ENCODE assay signal across 9 cellular contexts in genomic region chr20:29873946-29874345, GRCh38.
DNase-seq lines count a peak whose midpoint lies in the region; ATAC-seq and TF ChIP-seq lines count a peak whose summit lies in the region.
"Had no signal": no experiment of that assay in that cellular context is flagged by ENCODE, and none has a peak within 500 bp of the region (broad histone marks: within the 10 kb centered on the region; RNA-seq: fewer than 3 reads in every experiment).

No MANE protein-coding gene starts in this region.

- H3K36me3 ChIP-seq in transverse colon, result no peaks in the 10 kb centered on the region

- H3K4me3 Mint-ChIP-seq in activated naive CD4-positive, alpha-beta T cell treated with anti-CD3 and anti-CD28 coated beads for 36 hours, result no peak overlapping the region
- H3K4me3 Mint-ChIP-seq in immature natural killer cell, result no peak overlapping the region
- H3K4me3 Mint-ChIP-seq: dendritic cell treated with granulocyte-macrophage colony-stimulating factor and Interleukin-4, amounts not matched to agents 40 ng/mL and 50 ng/mL, for 4 days had no signal

- no peak overlapping the region for H3K27ac ChIP-seq in transverse colon

- peaks cover 0 to 13% of the 10 kb centered on the region in 2 donors for H3K9me3 ChIP-seq in transverse colon

- no peak for ATAC-seq in HG03432 (IDR thresholded peaks at IDR 0.05; ENCODE audit: unreplicated experiment)

- no peak for TF ChIP-seq POLR2A in transverse colon (IDR thresholded peaks at IDR 0.05)

- no peaks in the 10 kb centered on the region for H3K4me1 Mint-ChIP-seq in activated naive CD4-positive, alpha-beta T cell treated with anti-CD3 and anti-CD28 coated beads for 36 hours (ENCODE audit: low read depth)
- H3K4me1 Mint-ChIP-seq in immature natural killer cell, result peaks cover 0 to 1% of the 10 kb centered on the region in 2 donors

- intact Hi-C loops in activated naive CD4-positive, alpha-beta T cell treated with anti-CD3 and anti-CD28 coated beads for 36 hours (cut with micrococcal nuclease), result no loop called here
- intact Hi-C loops in transverse colon (cut with DNase I; ENCODE audit: low total_unique reads), result no loop called here

- H3K4me1 ChIP-seq in transverse colon, result no peaks in the 10 kb centered on the region

- no peak for TF ChIP-seq EP300 in transverse colon (IDR thresholded peaks at IDR 0.05; ENCODE audit: low read depth)

- no peak for TF ChIP-seq CTCF in transverse colon (IDR thresholded peaks at IDR 0.05)

- CTCF ChIA-PET in activated naive CD4-positive, alpha-beta T cell treated with anti-CD3 and anti-CD28 coated beads for 36 hours (lab: Charles Lee), result no interaction called here

- 65 to 85% methylated on average over 12 to 28 of the region's 28 CpGs for WGBS in transverse colon (ENCODE audit: low coverage in 1 of 2), 2 donors

- peaks cover 11% of the 10 kb centered on the region for H3K36me3 Mint-ChIP-seq in activated naive CD4-positive, alpha-beta T cell treated with anti-CD3 and anti-CD28 coated beads for 36 hours (ENCODE audit: low read depth)
- H3K36me3 Mint-ChIP-seq in immature natural killer cell, result peaks cover 7 to 9% (median 9%) of the 10 kb centered on the region in 3 donors

- H3K27ac Mint-ChIP-seq in activated naive CD4-positive, alpha-beta T cell treated with anti-CD3 and anti-CD28 coated beads for 36 hours, result no peak overlapping the region
- no peak overlapping the region for H3K27ac Mint-ChIP-seq in immature natural killer cell
- H3K27ac Mint-ChIP-seq: dendritic cell treated with granulocyte-macrophage colony-stimulating factor and Interleukin-4, amounts not matched to agents 40 ng/mL and 50 ng/mL, for 4 days had no signal

- peaks cover 21% of the 10 kb centered on the region for H3K9me3 Mint-ChIP-seq in activated naive CD4-positive, alpha-beta T cell treated with anti-CD3 and anti-CD28 coated beads for 36 hours
- peaks cover 42 to 91% (median 61%) of the 10 kb centered on the region in 6 donors for H3K9me3 Mint-ChIP-seq in immature natural killer cell

- in situ Hi-C loops in transverse colon (cut with MboI; ENCODE audit: low pct_ligation_motif_present in 1 of 4, low pct_unique_long_range_greater_than_20kb in 1 of 4, low sequenced_read_pairs in 3 of 4), result no loop called here

- H3K4me3 ChIP-seq in transverse colon, result no peak overlapping the region

- H3K27me3 Mint-ChIP-seq in activated naive CD4-positive, alpha-beta T cell treated with anti-CD3 and anti-CD28 coated beads for 36 hours (ENCODE audit: low read depth), result peaks cover 9% of the 10 kb centered on the region
- H3K27me3 Mint-ChIP-seq in immature natural killer cell (ENCODE audit: low read depth in 3 of 3), result peaks cover 0 to 7% (median 0%) of the 10 kb centered on the region in 3 donors

- DNase-seq in EH (ENCODE audit: low read depth) (peak; percentile 45), LoVo (ENCODE audit: low spot score) (peak; percentile 16), immature natural killer cell (peak in 2 of 3 donors; percentile 2 to 22), transverse colon (peak; percentile 29), C1 segment of cervical spinal cord (lab: John Stamatoyannopoulos, UW) (no peak), SHP77 (lab: John Stamatoyannopoulos, UW) (no peak)
- DNase-seq in activated naive CD4-positive, alpha-beta T cell treated with anti-CD3 and anti-CD28 coated beads for 36 hours, result peak; percentile 26

- H3K27me3 ChIP-seq in transverse colon, result no peaks in the 10 kb centered on the region

Comparison
In these comparisons a context has a peak if more than half of its experiments do, and no peak if none do; other contexts are left out.
1. DNase-seq: peak in EH (single experiment), LoVo (single experiment), activated naive CD4-positive, alpha-beta T cell treated with anti-CD3 and anti-CD28 coated beads for 36 hours (single experiment), immature natural killer cell (2 of 3) and transverse colon (single experiment); none in C1 segment of cervical spinal cord (0 of 14) and SHP77 (0 of 2).